In the genomic region with DNA sequence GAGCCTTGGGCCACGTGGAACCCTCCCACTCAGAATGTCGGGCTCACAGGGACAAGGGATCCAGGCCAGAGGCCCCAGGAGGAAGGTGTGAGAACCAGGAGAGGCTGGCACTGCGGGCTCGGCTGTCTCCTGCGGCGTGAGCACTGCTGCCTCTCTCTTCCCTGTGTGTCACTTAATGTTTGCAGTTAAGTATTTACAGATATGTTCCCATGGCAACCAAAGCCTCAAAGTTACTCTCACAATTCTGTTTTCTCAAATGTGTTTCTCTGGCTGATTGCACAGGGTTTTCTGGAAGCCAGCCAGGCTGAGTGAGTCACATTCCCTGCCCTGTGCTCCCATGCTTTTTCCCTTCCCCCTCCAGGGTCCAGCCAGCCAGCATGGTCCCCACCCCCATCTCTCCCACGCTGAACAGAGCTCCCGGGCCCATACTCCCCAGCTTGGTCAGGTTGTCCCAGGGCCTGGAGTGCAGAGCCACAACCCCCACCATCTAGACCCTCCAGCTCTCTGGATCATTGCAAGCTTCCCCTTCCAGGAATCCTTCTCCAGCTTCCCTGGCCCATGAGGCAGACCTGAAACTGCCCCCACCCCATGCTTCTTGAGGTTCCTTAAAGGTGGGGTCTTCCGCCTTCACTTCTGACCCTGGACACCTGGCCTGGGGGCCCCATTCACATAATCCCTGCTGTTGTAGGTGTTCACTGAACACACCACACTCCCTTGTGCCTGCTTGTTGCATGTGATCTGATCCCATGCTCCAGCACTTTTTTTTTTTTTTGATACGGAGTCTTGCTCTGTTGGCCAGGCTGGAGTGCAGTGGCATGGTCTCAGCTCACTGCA, we compare ENCODE assay signal across 8 cellular contexts.
A peak's percentile ranks its signal among the peaks of the same experiment; 100 is the strongest.
DNase-seq lines count a peak whose midpoint lies in the region; ATAC-seq and TF ChIP-seq lines count a peak whose summit lies in the region.

No MANE protein-coding gene starts in this region.

- no peaks in the 10 kb centered on the region for H3K9me3 Mint-ChIP-seq in activated naive CD8-positive, alpha-beta T cell treated with anti-CD3 and anti-CD28 coated beads, Interleukin-2, amount 50 U/mL, for 24 hours

- H3K4me3 ChIP-seq in HL-60 (replicated peaks; ENCODE audit: insufficient read depth, low read length) (no peak overlapping the region), colonic mucosa (no peak overlapping the region), lower lobe of right lung (no peak overlapping the region), aorta (ENCODE audit: low read length in 2 of 2) (no peak overlapping the region)

- 15 to 16% methylated on average over 10 of the region's 10 CpGs for WGBS in aorta, 2 donors

- H3K9ac ChIP-seq in colonic mucosa (ENCODE audit: low read depth in 2 of 2, low read length in 2 of 2), result no peak overlapping the region

- no peaks in the 10 kb centered on the region for H3K27me3 ChIP-seq in HL-60 (ENCODE audit: insufficient read depth, poor library complexity, severe bottlenecking)
- no peaks in the 10 kb centered on the region for H3K27me3 ChIP-seq in colonic mucosa
- H3K27me3 ChIP-seq in lower lobe of right lung (ENCODE audit: low read depth), result no peaks in the 10 kb centered on the region
- H3K27me3 ChIP-seq in aorta (ENCODE audit: control insufficient read depth in 1 of 2, insufficient read depth in 2 of 2, low read length in 1 of 2), result no peaks in the 10 kb centered on the region

- H3K27ac ChIP-seq in HL-60 (replicated peaks) (no peak overlapping the region), colonic mucosa (no peak overlapping the region), lower lobe of right lung (no peak overlapping the region), aorta (ENCODE audit: low read depth in 1 of 2, low read length in 2 of 2) (no peak overlapping the region)

- no peaks in the 10 kb centered on the region for H3K36me3 Mint-ChIP-seq in activated naive CD8-positive, alpha-beta T cell treated with anti-CD3 and anti-CD28 coated beads, Interleukin-2, amount 50 U/mL, for 24 hours (ENCODE audit: low read depth)

- DNase-seq in HL-60 (ENCODE audit: low read depth in 1 of 2, low spot score in 1 of 2) (peak; percentile 42 to 62), NCI-H748 treated with DMSO at 0.1 percent for 48 hours (lab: John Stamatoyannopoulos, UW) (peak; percentile 98), colonic mucosa (peak; percentile 81), lower lobe of right lung (peak; percentile 81), aorta (peak; percentile 91 to 93)
- DNase-seq in stimulated activated CD4-positive, alpha-beta T cell treated with anti-CD3 and anti-CD28 coated beads, Interleukin-15, amount 100 ng/mL, for 24 hours, result no peak
- DNase-seq in activated naive CD8-positive, alpha-beta T cell treated with anti-CD3 and anti-CD28 coated beads, Interleukin-2, amount 50 U/mL, for 24 hours, result no peak

- no peak overlapping the region for H3K27ac Mint-ChIP-seq in activated naive CD8-positive, alpha-beta T cell treated with anti-CD3 and anti-CD28 coated beads, Interleukin-2, amount 50 U/mL, for 24 hours

- H3K36me3 ChIP-seq in colonic mucosa (no peaks in the 10 kb centered on the region), lower lobe of right lung (no peaks in the 10 kb centered on the region), aorta (ENCODE audit: control insufficient read depth in 1 of 2, insufficient read depth in 2 of 2, low read length in 1 of 2) (no peaks in the 10 kb centered on the region)

- no peak overlapping the region for H3K4me3 Mint-ChIP-seq in activated naive CD8-positive, alpha-beta T cell treated with anti-CD3 and anti-CD28 coated beads, Interleukin-2, amount 50 U/mL, for 24 hours

- peak; percentile 70 for ATAC-seq in GM18907 (IDR thresholded peaks at IDR 0.05; ENCODE audit: unreplicated experiment)
- ATAC-seq in lower lobe of right lung, result peak; percentile 89 to 93
- peak; percentile 90 for ATAC-seq in aorta (ENCODE audit: low FRiP score)
- ATAC-seq in activated naive CD8-positive, alpha-beta T cell treated with anti-CD3 and anti-CD28 coated beads, Interleukin-2, amount 50 U/mL, for 24 hours, result no peak

- H3K27me3 Mint-ChIP-seq in activated naive CD8-positive, alpha-beta T cell treated with anti-CD3 and anti-CD28 coated beads, Interleukin-2, amount 50 U/mL, for 24 hours, result peaks cover 2% of the 10 kb centered on the region

- intact Hi-C loops in colonic mucosa (cut with DNase I) (loop anchor here (10.0 kb wide), 1 partner anchor 65 kb away; no protein-coding TSS in a partner anchor), lower lobe of right lung (cut with DNase I) (no loop called here), aorta (cut with DNase I) (no loop called here)

- H3K4me1 Mint-ChIP-seq in activated naive CD8-positive, alpha-beta T cell treated with anti-CD3 and anti-CD28 coated beads, Interleukin-2, amount 50 U/mL, for 24 hours, result no peaks in the 10 kb centered on the region

- H3K9me3 ChIP-seq in colonic mucosa (no peaks in the 10 kb centered on the region), lower lobe of right lung (no peaks in the 10 kb centered on the region), aorta (ENCODE audit: control insufficient read depth, low read length) (no peaks in the 10 kb centered on the region)

- H3K4me1 ChIP-seq in colonic mucosa (peaks cover 6% of the 10 kb centered on the region), lower lobe of right lung (peaks cover 12% of the 10 kb centered on the region), aorta (ENCODE audit: control insufficient read depth in 1 of 2, insufficient read depth in 2 of 2, low read length in 2 of 2) (no peaks in the 10 kb centered on the region)

- TF ChIP-seq CTCF in HL-60 (IDR thresholded peaks at IDR 0.05; ENCODE audit: insufficient read depth, low read length), result no peak
- TF ChIP-seq CTCF in colonic mucosa (IDR thresholded peaks at IDR 0.05), result no peak
- TF ChIP-seq CTCF in lower lobe of right lung (IDR thresholded peaks at IDR 0.05), result no peak

Comparison
In these comparisons a context has a peak if more than half of its experiments do, and no peak if none do; other contexts are left out.
1. DNase-seq: peak in HL-60 (2 of 2), NCI-H748 treated with DMSO at 0.1 percent for 48 hours (single experiment), colonic mucosa (single experiment), lower lobe of right lung (single experiment) and aorta (2 of 2); none in stimulated activated CD4-positive, alpha-beta T cell treated with anti-CD3 and anti-CD28 coated beads, Interleukin-15, amount 100 ng/mL, for 24 hours (single experiment) and activated naive CD8-positive, alpha-beta T cell treated with anti-CD3 and anti-CD28 coated beads, Interleukin-2, amount 50 U/mL, for 24 hours (single experiment).